Comparison of ENCODE assay signal across 8 cellular contexts in the genomic region with DNA sequence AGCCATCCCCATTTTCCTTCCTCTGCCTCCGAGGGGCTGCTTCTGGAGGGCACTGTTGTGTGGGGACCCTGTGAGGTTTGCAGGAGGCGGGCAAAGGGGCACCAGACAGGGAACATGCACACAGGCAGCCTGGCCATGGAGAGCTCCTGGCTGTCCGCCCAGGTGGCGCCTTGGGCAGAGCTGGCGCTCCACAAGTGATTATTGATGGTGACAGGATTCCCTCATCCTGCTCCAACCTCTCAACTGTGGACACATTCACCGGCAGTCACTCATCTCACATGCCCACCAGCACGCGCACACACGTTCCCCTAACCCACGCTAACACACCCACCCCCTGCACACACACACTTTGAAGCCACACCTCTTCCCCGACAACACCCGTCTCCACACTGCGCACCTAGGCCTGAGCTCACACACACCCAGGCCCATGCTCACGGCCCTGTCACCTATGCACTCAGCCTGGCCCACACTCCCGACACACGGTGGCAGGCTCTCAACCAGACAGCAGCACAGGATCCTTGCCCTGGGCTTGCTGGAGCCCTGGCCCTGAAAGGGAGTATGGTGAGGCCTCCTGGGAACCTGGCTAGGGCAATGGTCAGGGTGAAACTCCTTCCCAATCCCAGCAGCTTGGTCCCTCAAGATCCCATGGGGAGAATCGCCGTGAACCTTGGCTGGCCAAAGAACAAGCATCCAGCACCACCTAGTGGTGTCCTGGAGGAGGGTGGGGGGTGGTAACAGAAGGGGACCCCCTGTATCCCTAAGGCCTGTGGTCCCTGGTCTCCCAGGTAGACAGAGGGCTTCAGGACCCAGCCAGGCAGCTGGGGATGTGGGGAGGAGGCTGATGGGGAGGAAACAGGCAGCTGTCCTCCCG. TPM values are rescaled to one million over a fixed set of nuclear protein-coding genes. Genes with fewer than 3 reads are reported as not detected.
A peak's percentile ranks its signal among the peaks of the same experiment; 100 is the strongest.
DNase-seq lines count a peak whose midpoint lies in the region; ATAC-seq and TF ChIP-seq lines count a peak whose summit lies in the region.

No MANE protein-coding gene starts in this region.

- no peaks in the 10 kb centered on the region for H4K20me1 ChIP-seq in OCI-LY7 (ENCODE audit: insufficient read depth, low read length)

- ATAC-seq in activated CD4-positive, alpha-beta T cell treated with anti-CD3 and anti-CD28 coated beads for 36 hours = peak; percentile 16
- no peak for ATAC-seq in GM21528 (IDR thresholded peaks at IDR 0.05; ENCODE audit: low FRiP score, unreplicated experiment)
- ATAC-seq in GM19463 (IDR thresholded peaks at IDR 0.05; ENCODE audit: unreplicated experiment) = no peak

- H3K9me3 Mint-ChIP-seq in activated CD4-positive, alpha-beta T cell treated with anti-CD3 and anti-CD28 coated beads for 36 hours (ENCODE audit: low read depth) = no peaks in the 10 kb centered on the region

- H3K27ac Mint-ChIP-seq in activated CD4-positive, alpha-beta T cell treated with anti-CD3 and anti-CD28 coated beads for 36 hours = no peak overlapping the region

- no peak overlapping the region for H3K4me3 Mint-ChIP-seq in activated CD4-positive, alpha-beta T cell treated with anti-CD3 and anti-CD28 coated beads for 36 hours

- intact Hi-C loops in activated CD4-positive, alpha-beta T cell treated with anti-CD3 and anti-CD28 coated beads for 36 hours (cut with DNase I, micrococcal nuclease) = no loop called here
- intact Hi-C loops in OCI-LY7 (cut with micrococcal nuclease; ENCODE audit: unreplicated experiment) (loop anchor here (1.0 kb wide), 2 partner anchors 50 to 82 kb away; no protein-coding TSS in a partner anchor), esophagus squamous epithelium (cut with DNase I) (no loop called here), ovary (cut with DNase I) (loop anchor here in 1 of 4 donors (5.0 kb wide), 1 partner anchor 50 kb away; no protein-coding TSS in a partner anchor)

- H3K36me3 Mint-ChIP-seq in activated CD4-positive, alpha-beta T cell treated with anti-CD3 and anti-CD28 coated beads for 36 hours (ENCODE audit: low read depth) = no peaks in the 10 kb centered on the region

- TF ChIP-seq POLR2A in esophagus squamous epithelium (IDR thresholded peaks at IDR 0.05) = no peak
- no peak for TF ChIP-seq POLR2A in ovary (IDR thresholded peaks at IDR 0.05)

- peak; percentile 40 for DNase-seq in activated CD4-positive, alpha-beta T cell treated with anti-CD3 and anti-CD28 coated beads for 36 hours
- no peak for DNase-seq in activated CD4-positive, alpha-beta T cell treated with anti-CD3 and anti-CD28 coated beads, Interleukin-2, amount 50 U/mL, for 4 hours
- DNase-seq in OCI-LY7 (ENCODE audit: low spot score) (peak; percentile 52), esophagus squamous epithelium (lab: John Stamatoyannopoulos, UW) (no peak), ovary (peak in 1 of 5 donors; percentile 56), GM19238 (ENCODE audit: insufficient read length, low spot score) (no peak)

- TF ChIP-seq EP300 in ovary (IDR thresholded peaks at IDR 0.05) = no peak

- CTCF ChIA-PET in activated CD4-positive, alpha-beta T cell treated with anti-CD3 and anti-CD28 coated beads for 36 hours (lab: Charles Lee) = interaction anchor here (0.6 to 6.8 kb wide), 11 partner anchors 8 to 221 kb away, joined by 3 to 85 read pairs (median 4); a partner anchor contains a TSS
- CTCF ChIA-PET in OCI-LY7 (lab: Charles Lee; ENCODE audit: unreplicated experiment) = interaction anchor here (0.6 to 1.2 kb wide), 3 partner anchors 12 to 120 kb away, joined by 3 to 4 read pairs (median 3); a partner anchor contains a TSS

- H2AFZ ChIP-seq in OCI-LY7 (ENCODE audit: low read length) = no peak overlapping the region

- H3K4me3 ChIP-seq in OCI-LY7 (ENCODE audit: low read depth, low read length, poor library complexity, severe bottlenecking) (no peak overlapping the region), esophagus squamous epithelium (no peak overlapping the region), ovary (no peak overlapping the region)

- H3K4me1 Mint-ChIP-seq in activated CD4-positive, alpha-beta T cell treated with anti-CD3 and anti-CD28 coated beads for 36 hours = peaks cover 25% of the 10 kb centered on the region

- H3K27me3 Mint-ChIP-seq in activated CD4-positive, alpha-beta T cell treated with anti-CD3 and anti-CD28 coated beads for 36 hours = peaks cover 11% of the 10 kb centered on the region

- H3K27ac ChIP-seq in OCI-LY7 (ENCODE audit: low read depth, low read length, poor library complexity, severe bottlenecking) = no peak overlapping the region
- peak overlapping the region in 3 of 4 donors; percentile 41 to 69 (median 63) for H3K27ac ChIP-seq in esophagus squamous epithelium
- H3K27ac ChIP-seq in ovary = no peak overlapping the region

- no peaks in the 10 kb centered on the region for H3K79me2 ChIP-seq in OCI-LY7 (ENCODE audit: insufficient read depth, low read depth, low read length)

- H3K4me2 ChIP-seq in OCI-LY7 (ENCODE audit: low read length) = peak overlapping the region; percentile 14; the same call in 1 of the 2 replicates

- H3K36me3 ChIP-seq in OCI-LY7 (ENCODE audit: insufficient read depth, low read length) (no peaks in the 10 kb centered on the region), esophagus squamous epithelium (peaks cover 0 to 7% (median 0%) of the 10 kb centered on the region in 3 donors), ovary (no peaks in the 10 kb centered on the region)

- H3K9me3 ChIP-seq in OCI-LY7 (ENCODE audit: low read length) (no peaks in the 10 kb centered on the region), esophagus squamous epithelium (no peaks in the 10 kb centered on the region), ovary (no peaks in the 10 kb centered on the region)

- WGBS in esophagus squamous epithelium, 2 donors = 47 to 49% methylated on average over 9 to 12 of the region's 19 CpGs
- 33 to 43% (median 41%) methylated on average over 19 of the region's 19 CpGs for WGBS in ovary, 3 donors

- no TSS peak for BruUV-seq in OCI-LY7 (replicated peaks; lab: Mats Ljungman, UMichigan)

- TF ChIP-seq CTCF in OCI-LY7 (conservative IDR thresholded peaks at IDR 0.05; ENCODE audit: low read length) = peak; percentile 88
- TF ChIP-seq CTCF in esophagus squamous epithelium (IDR thresholded peaks at IDR 0.05) = peak; percentile 30 to 63 (median 46)
- TF ChIP-seq CTCF in ovary (IDR thresholded peaks at IDR 0.05) = peak in 2 of 3 donors; percentile 27 to 46

- H3K27me3 ChIP-seq in esophagus squamous epithelium (peaks cover 0 to 48% (median 3%) of the 10 kb centered on the region in 4 donors), ovary (no peaks in the 10 kb centered on the region)

- H3K4me1 ChIP-seq in OCI-LY7 (ENCODE audit: insufficient read depth, low read length, poor library complexity, severe bottlenecking) (peaks cover 26% of the 10 kb centered on the region), esophagus squamous epithelium (peaks cover 42 to 78% (median 56%) of the 10 kb centered on the region in 3 donors), ovary (ENCODE audit: insufficient read depth) (peaks cover 4% of the 10 kb centered on the region)

- POLR2A ChIA-PET in activated CD4-positive, alpha-beta T cell treated with anti-CD3 and anti-CD28 coated beads for 36 hours (lab: Charles Lee) = interaction anchor here (1.2 kb wide), 1 partner anchor 58 kb away, joined by 4 read pairs; a partner anchor contains a TSS
- POLR2A ChIA-PET in OCI-LY7 (lab: Charles Lee) = interaction anchor here (0.6 to 1.2 kb wide), 2 partner anchors 16 to 77 kb away, joined by 3 to 5 read pairs; a partner anchor contains a TSS

- no peaks in the 10 kb centered on the region for H3K9me2 ChIP-seq in OCI-LY7 (ENCODE audit: insufficient read depth, low read length)

RNA-seq across cellular contexts. Expression of a gene that starts 3.6 kb away (rescaled TPM):
- total RNA-seq in activated CD4-positive, alpha-beta T cell treated with anti-CD3 and anti-CD28 coated beads for 36 hours = not detected
- total RNA-seq in OCI-LY7 (2014; rRNA removed; shearing (Covaris generic)) = not detected in 2 replicates
- total RNA-seq in OCI-LY7 (2022) = not detected in 2 replicates
- 1 to 10 TPM in 2 of 4 donors, under 1 TPM in 2; 0.26 to 8.4 (median 1.3) TPM for total RNA-seq in esophagus squamous epithelium
- 1 to 10 TPM in 5 of 7 donors, under 1 TPM in 1, not detected in 1; 0.60 to 5.1 (median 1.4) TPM for total RNA-seq in ovary
- polyA plus RNA-seq in ovary = 1 to 10 TPM in 1 of 2 donors, not detected in 1; 1.1 TPM

RNA-seq across cellular contexts. Expression of a gene that starts 6.7 kb away (rescaled TPM):
- under 1 TPM; 0.82 to 0.95 TPM for total RNA-seq in activated CD4-positive, alpha-beta T cell treated with anti-CD3 and anti-CD28 coated beads for 36 hours
- total RNA-seq in OCI-LY7 (2014; rRNA removed; shearing (Covaris generic)) = 1.5 and 9.4 TPM in 2 replicates
- total RNA-seq in OCI-LY7 (2022) (2.7 TPM in 2 replicates), esophagus squamous epithelium (under 1 TPM; 0.11 to 0.57 (median 0.29) TPM), ovary (1 to 10 TPM in 6 of 7 donors, under 1 TPM in 1; 0.24 to 1.9 (median 1.3) TPM)
- 1 to 10 TPM in 1 of 2 donors, under 1 TPM in 1; 0.47 to 1.6 TPM for polyA plus RNA-seq in ovary

RNA-seq across cellular contexts. Expression of a gene that starts 16.0 kb away (rescaled TPM):
- total RNA-seq in activated CD4-positive, alpha-beta T cell treated with anti-CD3 and anti-CD28 coated beads for 36 hours = 10 to 100 TPM in 1 of 2 experiments, 1 to 10 TPM in 1; 8.6 to 11.9 TPM
- 4.5 and 8.7 TPM in 2 replicates for total RNA-seq in OCI-LY7 (2014; rRNA removed; shearing (Covaris generic))
- 9.2 and 12.4 TPM in 2 replicates for total RNA-seq in OCI-LY7 (2022)
- total RNA-seq in esophagus squamous epithelium = 10 to 100 TPM; 10.7 to 34.2 (median 19.2) TPM
- total RNA-seq in ovary = 10 to 100 TPM; 13.8 to 31.3 (median 19.6) TPM
- 10 to 100 TPM in 1 of 2 donors, 1 to 10 TPM in 1; 7.9 to 19.8 TPM for polyA plus RNA-seq in ovary

RNA-seq across cellular contexts. Expression of a gene that starts 28.0 kb away (rescaled TPM):
- total RNA-seq in activated CD4-positive, alpha-beta T cell treated with anti-CD3 and anti-CD28 coated beads for 36 hours = 1 to 10 TPM; 5.8 to 6.0 TPM
- 5.8 and 6.5 TPM in 2 replicates for total RNA-seq in OCI-LY7 (2014; rRNA removed; shearing (Covaris generic))
- 11.4 and 14.6 TPM in 2 replicates for total RNA-seq in OCI-LY7 (2022)
- 100 to 1,000 TPM in 1 of 4 donors, 10 to 100 TPM in 3; 75.2 to 170 (median 86.5) TPM for total RNA-seq in esophagus squamous epithelium
- total RNA-seq in ovary = 10 to 100 TPM; 26.1 to 66.3 (median 53.5) TPM
- 10 to 100 TPM; 20.1 to 24.1 TPM for polyA plus RNA-seq in ovary

RNA-seq across cellular contexts. Expression of a gene that starts 34.9 kb away (rescaled TPM):
- 10 to 100 TPM; 46.8 to 77.9 TPM for total RNA-seq in activated CD4-positive, alpha-beta T cell treated with anti-CD3 and anti-CD28 coated beads for 36 hours
- total RNA-seq in OCI-LY7 (2014; rRNA removed; shearing (Covaris generic)) = 33.7 and 36.5 TPM in 2 replicates
- total RNA-seq in OCI-LY7 (2022) (54.2 and 62.1 TPM in 2 replicates), esophagus squamous epithelium (10 to 100 TPM; 27.3 to 46.7 (median 33.4) TPM), ovary (10 to 100 TPM; 34.5 to 49.4 (median 44.3) TPM)
- 10 to 100 TPM; 42.1 to 55.9 TPM for polyA plus RNA-seq in ovary

Comparison
In these comparisons a context has a peak if more than half of its experiments do, and no peak if none do; other contexts are left out.
1. DNase-seq: peak in activated CD4-positive, alpha-beta T cell treated with anti-CD3 and anti-CD28 coated beads for 36 hours (single experiment) and OCI-LY7 (single experiment); none in activated CD4-positive, alpha-beta T cell treated with anti-CD3 and anti-CD28 coated beads, Interleukin-2, amount 50 U/mL, for 4 hours (0 of 2), esophagus squamous epithelium (single experiment) and GM19238 (single experiment).
2. H3K27ac ChIP-seq: peak in esophagus squamous epithelium (3 of 4); none in OCI-LY7 (single experiment) and ovary (0 of 2).
3. CTCF ChIP-seq: peak in every context shown above with its lines; median percentile 88 in OCI-LY7; 46 in esophagus squamous epithelium; 36 in ovary.